Comparison of ENCODE assay signal across 13 cellular contexts in genomic region chr11:8230921-8231847, GRCh38. TPM values are rescaled to one million over a fixed set of nuclear protein-coding genes. Genes with fewer than 3 reads are reported as not detected.
DNase-seq lines count a peak whose midpoint lies in the region; ATAC-seq, FAIRE-seq and TF ChIP-seq lines count a peak whose summit lies in the region.
"Had no signal": no experiment of that assay in that cellular context is flagged by ENCODE, and none has a peak within 500 bp of the region (broad histone marks: within the 10 kb centered on the region; RNA-seq: fewer than 3 reads in every experiment).

No MANE protein-coding gene starts in this region.

- H2BK15ac ChIP-seq in IMR-90 (ENCODE audit: low read depth, low read length) (no peak overlapping the region), H1 (ENCODE audit: low read length) (no peak overlapping the region)

- intact Hi-C loops in IMR-90 (cut with micrococcal nuclease) = no loop called here
- intact Hi-C loops in thyroid gland (cut with DNase I) = no loop called here

- H2BK20ac ChIP-seq in IMR-90 (ENCODE audit: low read depth, low read length) (no peak overlapping the region), H1 (ENCODE audit: low read length) (no peak overlapping the region)

- H4K8ac ChIP-seq in IMR-90 (ENCODE audit: low read depth in 2 of 2, low read length in 2 of 2) = no peak overlapping the region
- no peak overlapping the region for H4K8ac ChIP-seq in H1 (ENCODE audit: extremely low read depth, insufficient read depth, low read length)

- TF ChIP-seq RAD21 in IMR-90 (IDR thresholded peaks at IDR 0.05; ENCODE audit: low read length) (no peak), H1 (IDR thresholded peaks at IDR 0.05 in 1 of 2, conservative IDR thresholded peaks at IDR 0.05 in 1 of 2; ENCODE audit: low read depth in 2 of 2, low read length in 2 of 2) (no peak)

- BruUV-seq in IMR-90 (replicated peaks; lab: Mats Ljungman, UMichigan) = no TSS peak

- H3K79me2 ChIP-seq in H1 (ENCODE audit: control insufficient read depth in 1 of 2, insufficient read depth in 2 of 2, low read length in 2 of 2) (no peaks in the 10 kb centered on the region), neural progenitor cell (ENCODE audit: low read depth) (peaks cover 9% of the 10 kb centered on the region)

- H3K4ac ChIP-seq in IMR-90 (ENCODE audit: low read depth, low read length) = no peak overlapping the region
- H3K4ac ChIP-seq in H1 (replicated peaks; ENCODE audit: insufficient read length, low read depth, low read length) = no peak overlapping the region

- 81% methylated on average over 5 of the region's 21 CpGs; no CpG with 5 or more reads in 1 of the 2 experiments for WGBS in IMR-90 (ENCODE audit: extremely low coverage in 2 of 2, insufficient read length in 1 of 2), 2 experiments
- WGBS in H1 (ENCODE audit: extremely low coverage in 1 of 2, insufficient coverage in 1 of 2, insufficient read length in 1 of 2, insufficient replicate concordance in 2 of 2, low coverage in 1 of 2, low lambda C conversion rate in 2 of 2, missing lambda C conversion rate in 1 of 2), 2 experiments = 85% methylated on average over 14 of the region's 21 CpGs; no CpG with 5 or more reads in 1 of the 2 experiments
- WGBS in thyroid gland, 2 donors = 77 to 91% methylated on average over 8 to 21 of the region's 21 CpGs

- no peak overlapping the region for H3K23ac ChIP-seq in IMR-90 (ENCODE audit: low read depth, low read length)
- H3K23ac ChIP-seq in H1 (ENCODE audit: insufficient read length) = no peak overlapping the region

- H3K23me2 ChIP-seq in H1 (ENCODE audit: low read depth, low read length) = no peaks in the 10 kb centered on the region; the same call in 1 of the 2 replicates

- H2AK9ac ChIP-seq in IMR-90 (replicated peaks; ENCODE audit: low read depth, low read length, poor library complexity) = peak overlapping the region; percentile 28

- H3K4me3 ChIP-seq in IMR-90 (ENCODE audit: insufficient read depth, low read depth, low read length) (no peak overlapping the region), H1 (ENCODE audit: extremely low read depth in 1 of 4, insufficient read depth in 2 of 4, low read depth in 3 of 4, low read length in 4 of 4) (no peak overlapping the region), neural progenitor cell (no peak overlapping the region), thyroid gland (replicated peaks in 1 of 3) (no peak overlapping the region)
- H3K4me3 ChIP-seq: BLaER1 treated with 17β-estradiol and CSF1 and Interleukin-3, amounts not matched to agents 10 nM and 100 nM had no signal

- in situ Hi-C loops in IMR-90 (cut with MboI; ENCODE audit: low sequenced_read_pairs) = loop anchor here (25.0 kb wide), 2 partner anchors 731 to 881 kb away; partner anchors contain the start of gene TMEM9B

- H2AK5ac ChIP-seq in IMR-90 (ENCODE audit: low read depth, low read length) (no peak overlapping the region), H1 (ENCODE audit: low read depth, low read length) (no peak overlapping the region)

- H3K4me1 Mint-ChIP-seq in neural progenitor cell = peaks cover 33% of the 10 kb centered on the region

- POLR2A ChIA-PET in IMR-90 (lab: Charles Lee; ENCODE audit: unreplicated experiment) (no interaction called here), H1 (lab: Charles Lee; ENCODE audit: partially characterized antibody) (no interaction called here), GM10248 (lab: Yijun Ruan, JAX) (no interaction called here)

- FAIRE-seq in H1 (lab: Jason Lieb, UNC) = no peak

- no peaks in the 10 kb centered on the region for H3K9me1 ChIP-seq in IMR-90 (ENCODE audit: insufficient read depth, low read length)

- TF ChIP-seq CTCF in IMR-90 (conservative IDR thresholded peaks at IDR 0.05; ENCODE audit: low read depth, low read length) = no peak
- TF ChIP-seq CTCF in H1 (IDR thresholded peaks at IDR 0.05; ENCODE audit: control extremely low read depth in 1 of 3, insufficient read depth in 1 of 3, low read depth in 1 of 3, low read length in 3 of 3) = no peak
- no peak for TF ChIP-seq CTCF in neural progenitor cell (IDR thresholded peaks at IDR 0.05)
- TF ChIP-seq CTCF in thyroid gland (IDR thresholded peaks at IDR 0.05) = no peak
- TF ChIP-seq CTCF in GM10248 (IDR thresholded peaks at IDR 0.05; ENCODE audit: control extremely low read depth, extremely low read depth, low read depth, missing control alignments) = no peak

- no peak overlapping the region for H4K5ac ChIP-seq in IMR-90 (ENCODE audit: low read depth, low read length)
- H4K5ac ChIP-seq in H1 (ENCODE audit: insufficient read length, low read depth, low read length) = no peak overlapping the region

- H3K27ac Mint-ChIP-seq in neural progenitor cell = peak overlapping the region; percentile 37
- H3K27ac Mint-ChIP-seq: CD4-positive, CD25-positive, alpha-beta regulatory T cell had no signal

- no peak overlapping the region for H3K9ac ChIP-seq in IMR-90 (ENCODE audit: low read depth, low read length)
- H3K9ac ChIP-seq in H1 (replicated peaks in 1 of 4; ENCODE audit: extremely low read depth in 1 of 4, low read depth in 3 of 4, low read length in 3 of 4) = no peak overlapping the region
- H3K9ac ChIP-seq in neural progenitor cell = no peak overlapping the region
- H3K9ac ChIP-seq: BLaER1 treated with 17β-estradiol and CSF1 and Interleukin-3, amounts not matched to agents 10 nM and 100 nM had no signal

- no peak for TF ChIP-seq EP300 in H1 (IDR thresholded peaks at IDR 0.05; ENCODE audit: borderline replicate concordance in 1 of 2, low read depth in 2 of 2, low read length in 2 of 2)

- H3K14ac ChIP-seq in IMR-90 (replicated peaks; ENCODE audit: low read depth, low read length) (no peak overlapping the region), H1 (ENCODE audit: insufficient read length) (no peak overlapping the region)

- H3K27me3 ChIP-seq in IMR-90 (ENCODE audit: control insufficient read depth, insufficient read depth, low read length) (peaks cover 15% of the 10 kb centered on the region), H1 (replicated peaks in 1 of 4; ENCODE audit: control insufficient read depth in 3 of 4, extremely low read depth in 1 of 4, insufficient read depth in 3 of 4, low read length in 3 of 4) (no peaks in the 10 kb centered on the region), neural progenitor cell (no peaks in the 10 kb centered on the region), thyroid gland (no peaks in the 10 kb centered on the region)
- H3K27me3 ChIP-seq: BLaER1 treated with 17β-estradiol and CSF1 and Interleukin-3, amounts not matched to agents 10 nM and 100 nM had no signal

- H3K56ac ChIP-seq in IMR-90 (ENCODE audit: extremely low read depth, insufficient read depth, low read length) = no peak overlapping the region
- no peak overlapping the region for H3K56ac ChIP-seq in H1 (replicated peaks; ENCODE audit: insufficient read length, low read depth, low read length)

- no peaks in the 10 kb centered on the region for H3K36me3 Mint-ChIP-seq in neural progenitor cell
- H3K36me3 Mint-ChIP-seq: CD4-positive, CD25-positive, alpha-beta regulatory T cell had no signal

- H2BK12ac ChIP-seq in H1 (ENCODE audit: low read depth, low read length) = peak overlapping the region; percentile 62

- H4K20me1 ChIP-seq in IMR-90 (ENCODE audit: insufficient read depth, low read length) (no peaks in the 10 kb centered on the region), H1 (replicated peaks in 1 of 2; ENCODE audit: control insufficient read depth in 1 of 2, insufficient read depth in 2 of 2, low read length in 2 of 2) (no peaks in the 10 kb centered on the region), neural progenitor cell (ENCODE audit: low read depth) (no peaks in the 10 kb centered on the region)

- H3K4me3 Mint-ChIP-seq in neural progenitor cell = no peak overlapping the region
- H3K4me3 Mint-ChIP-seq: CD4-positive, CD25-positive, alpha-beta regulatory T cell had no signal

- H3K4me2 ChIP-seq in IMR-90 (ENCODE audit: low read depth, low read length) = no peak overlapping the region
- no peak overlapping the region for H3K4me2 ChIP-seq in H1 (ENCODE audit: insufficient read depth in 1 of 2, low read depth in 2 of 2, low read length in 2 of 2)
- no peak overlapping the region for H3K4me2 ChIP-seq in neural progenitor cell
- H3K4me2 ChIP-seq: BLaER1 treated with 17β-estradiol and CSF1 and Interleukin-3, amounts not matched to agents 10 nM and 100 nM had no signal

- H2AFZ ChIP-seq in IMR-90 (replicated peaks; ENCODE audit: low read length, poor library complexity) = peak overlapping the region; percentile 51
- H2AFZ ChIP-seq in H1 (ENCODE audit: low read length) = no peak overlapping the region
- H2AFZ ChIP-seq in neural progenitor cell (replicated peaks) = no peak overlapping the region

- peaks cover 9% of the 10 kb centered on the region for H3K27me3 Mint-ChIP-seq in neural progenitor cell (ENCODE audit: insufficient read depth, low read depth)
- H3K27me3 Mint-ChIP-seq: CD4-positive, CD25-positive, alpha-beta regulatory T cell had no signal

- H3K4me1 ChIP-seq in IMR-90 (ENCODE audit: control insufficient read depth, insufficient read depth, low read length) (no peaks in the 10 kb centered on the region; the same call in 1 of the 2 replicates), H1 (replicated peaks in 1 of 4; ENCODE audit: control insufficient read depth in 3 of 4, insufficient read depth in 4 of 4, low read length in 3 of 4) (peaks cover 0 to 7% (median 1%) of the 10 kb centered on the region in 4 experiments; a peak in 3 of 7 replicates), neural progenitor cell (peaks cover 23% of the 10 kb centered on the region), thyroid gland (peaks cover 40 to 44% of the 10 kb centered on the region in 2 donors)

- H3K36me3 ChIP-seq in IMR-90 (ENCODE audit: control insufficient read depth, insufficient read depth, low read length) (no peaks in the 10 kb centered on the region), H1 (ENCODE audit: control insufficient read depth in 2 of 4, insufficient read depth in 4 of 4, low read length in 3 of 4) (no peaks in the 10 kb centered on the region), neural progenitor cell (no peaks in the 10 kb centered on the region), thyroid gland (no peaks in the 10 kb centered on the region)
- H3K36me3 ChIP-seq: BLaER1 treated with 17β-estradiol and CSF1 and Interleukin-3, amounts not matched to agents 10 nM and 100 nM had no signal

- TF ChIP-seq POLR2A in IMR-90 (IDR thresholded peaks at IDR 0.05; ENCODE audit: low read depth, low read length) (no peak), H1 (IDR thresholded peaks at IDR 0.05; ENCODE audit: control extremely low read depth in 1 of 2, low read depth in 2 of 2, low read length in 2 of 2) (no peak), thyroid gland (IDR thresholded peaks at IDR 0.05) (no peak)

- H3K79me1 ChIP-seq in IMR-90 (ENCODE audit: low read depth in 1 of 2, low read length in 2 of 2) = no peaks in the 10 kb centered on the region
- no peaks in the 10 kb centered on the region for H3K79me1 ChIP-seq in H1 (ENCODE audit: low read depth, low read length)

- H3F3A ChIP-seq in neural progenitor cell (ENCODE audit: low read depth) = peaks cover 26% of the 10 kb centered on the region

- H3K18ac ChIP-seq in IMR-90 (ENCODE audit: low read depth, low read length) (no peak overlapping the region), H1 (ENCODE audit: extremely low read depth, low read length) (no peak overlapping the region)

- H3K9me3 Mint-ChIP-seq in neural progenitor cell = no peaks in the 10 kb centered on the region
- H3K9me3 Mint-ChIP-seq: CD4-positive, CD25-positive, alpha-beta regulatory T cell had no signal

- H2BK120ac ChIP-seq in IMR-90 (ENCODE audit: low read depth, low read length) (no peak overlapping the region), H1 (replicated peaks; ENCODE audit: low read depth, low read length) (no peak overlapping the region)

- H3K9me3 ChIP-seq in IMR-90 (ENCODE audit: control insufficient read depth, insufficient read depth, low read length) = no peaks in the 10 kb centered on the region
- no peaks in the 10 kb centered on the region for H3K9me3 ChIP-seq in H1 (ENCODE audit: insufficient read depth in 2 of 2, low read depth in 1 of 2, low read length in 1 of 2)
- no peaks in the 10 kb centered on the region for H3K9me3 ChIP-seq in neural progenitor cell (ENCODE audit: low read depth)
- H3K9me3 ChIP-seq in thyroid gland = no peaks in the 10 kb centered on the region
- H3K9me3 ChIP-seq: BLaER1 treated with 17β-estradiol and CSF1 and Interleukin-3, amounts not matched to agents 10 nM and 100 nM had no signal

- no peak for ATAC-seq in IMR-90 (ENCODE audit: low read depth)
- ATAC-seq in HG02840 (IDR thresholded peaks at IDR 0.05; ENCODE audit: low FRiP score, unreplicated experiment) = no peak

- dilution Hi-C loops in IMR-90 (cut with HindIII; ENCODE audit: low sequenced_read_pairs, unreplicated experiment) = no loop called here

- CTCF ChIA-PET in IMR-90 (lab: Yijun Ruan, JAX) (no interaction called here), H1 (lab: Charles Lee; ENCODE audit: partially characterized antibody) (interaction anchor here (0.8 to 9.4 kb wide), 16 partner anchors 12 to 159 kb away, joined by 3 to 177 read pairs (median 6); partner anchors contain the start of gene LMO1), GM10248 (lab: Yijun Ruan, JAX) (interaction anchor here (1.5 to 5.4 kb wide), 4 partner anchors 33 to 337 kb away, joined by 3 to 38 read pairs (median 18); partner anchors contain the start of gene LMO1)

- H2BK5ac ChIP-seq in IMR-90 (ENCODE audit: low read depth, low read length, poor library complexity, severe bottlenecking) (no peak overlapping the region), H1 (ENCODE audit: low read depth, low read length) (no peak overlapping the region)

- no peak overlapping the region for H4K91ac ChIP-seq in IMR-90 (ENCODE audit: insufficient read depth, low read depth, low read length)
- H4K91ac ChIP-seq in H1 (replicated peaks; ENCODE audit: insufficient read length, low read length) = no peak overlapping the region

- H3K27ac ChIP-seq in IMR-90 (ENCODE audit: insufficient read depth, low read length) (no peak overlapping the region), H1 (ENCODE audit: low read depth, low read length) (no peak overlapping the region), neural progenitor cell (no peak overlapping the region), thyroid gland (peak overlapping the region in 2 of 3 donors; percentile 66 to 69)
- H3K27ac ChIP-seq: BLaER1 treated with 17β-estradiol and CSF1 and Interleukin-3, amounts not matched to agents 10 nM and 100 nM; HL-60 had no signal

- DNase-seq in IMR-90 (no peak), H1 (ENCODE audit: low read depth in 1 of 2, low spot score in 2 of 2) (no peak), neural progenitor cell (ENCODE audit: low spot score) (no peak), thyroid gland (no peak), midbrain (lab: John Stamatoyannopoulos, UW) (no peak), GM10248 (ENCODE audit: extremely low spot score) (no peak)
- DNase-seq: ACHN; CD4-positive, CD25-positive, alpha-beta regulatory T cell; DMS53; GF-D8 had no signal

RNA-seq across cellular contexts. Expression of gene LMO1, which starts 32.5 kb away (rescaled TPM):
- total RNA-seq in IMR-90 (2012; rRNA removed) (not detected in 2 replicates), neural progenitor cell (ENCODE audit: low replicate concordance) (2.9 and 6.2 TPM in 2 replicates), thyroid gland (under 1 TPM in 1 of 4 donors, not detected in 3; 0.59 TPM)
- polyA plus RNA-seq in IMR-90 (2012; rRNA removed) (not detected in 2 replicates), H1 (2011; rRNA removed) (0.17 and 0.30 TPM in 2 replicates)
- polyA plus RNA-seq in IMR-90 (2012; cell fraction: cytosol; rRNA removed) = not detected in 2 replicates
- not detected in 2 replicates for polyA plus RNA-seq in IMR-90 (2012; cell fraction: nucleus; rRNA removed; ENCODE audit: low replicate concordance)
- total RNA-seq in H1 (2021; fragmentation: NEBNext Ultra II Directional; extraction: Animal tissue kit (Norgen Biotek cat#: 25700)) = not detected in 2 replicates
- polyA plus RNA-seq in H1 (2011; cell fraction: cytosol; rRNA removed) = 0.32 TPM
- polyA plus RNA-seq in H1 (2011; cell fraction: nucleus; rRNA removed) = 0.37 TPM
- polyA plus RNA-seq in H1 (2012, experiment 1 of 2) = 0.19 to 0.85 TPM (median 0.46 TPM) in 4 replicates
- polyA plus RNA-seq in H1 (2012, experiment 2 of 2) = 0.45 TPM
- 0.20 TPM for polyA plus RNA-seq in H1 (2013, experiment 1 of 2)
- 0.11 TPM for polyA plus RNA-seq in H1 (2013, experiment 2 of 2)
- polyA minus RNA-seq in H1 (2011; rRNA and poly(A)+ RNA removed) = 0.44 TPM in 1 of 2 replicates, not detected in the other
- polyA minus RNA-seq in H1 (2011; cell fraction: cytosol; rRNA and poly(A)+ RNA removed) = not detected
- polyA minus RNA-seq in H1 (2011; cell fraction: nucleus; rRNA and poly(A)+ RNA removed) = not detected
- total RNA-seq: CD4-positive, CD25-positive, alpha-beta regulatory T cell had no signal

Comparison
In these comparisons a context has a peak if more than half of its experiments do, and no peak if none do; other contexts are left out.
1. H3K27ac ChIP-seq: peak in thyroid gland (2 of 3); none in IMR-90 (single experiment), H1 (single experiment) and neural progenitor cell (single experiment).